In the genomic region with DNA sequence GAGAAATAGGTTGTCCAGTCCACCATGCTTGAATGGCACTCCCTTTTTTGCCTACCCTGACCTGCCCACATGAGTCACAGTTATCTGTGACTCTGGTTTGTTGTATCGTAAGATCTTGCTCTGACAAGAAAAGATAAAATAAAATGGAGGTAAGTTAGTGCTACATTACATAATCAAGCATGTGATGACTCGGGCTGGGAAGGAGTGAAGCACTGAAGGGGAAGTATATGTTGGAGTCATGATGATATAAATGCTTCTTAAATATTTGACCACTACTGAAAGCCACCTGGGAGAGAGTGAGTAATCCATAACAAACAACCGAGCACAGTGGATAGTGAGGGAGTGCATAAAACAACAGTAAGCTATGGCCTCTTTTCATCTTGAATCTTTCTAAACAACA, we compare ENCODE assay signal across 25 cellular contexts.
DNase-seq lines count a peak whose midpoint lies in the region; ATAC-seq and TF ChIP-seq lines count a peak whose summit lies in the region.
"Had no signal": no experiment of that assay in that cellular context is flagged by ENCODE, and none has a peak within 500 bp of the region (broad histone marks: within the 10 kb centered on the region; RNA-seq: fewer than 3 reads in every experiment).

No MANE protein-coding gene starts in this region.

- DNase-seq in EL (peak; percentile 40), LNCaP clone FGC (ENCODE audit: low read depth) (peak; percentile 46), SW480 (ENCODE audit: low spot score) (peak; percentile 14), iris pigment epithelial cell (ENCODE audit: low read depth) (peak; percentile 18), HK-2 (ENCODE audit: unreplicated experiment) (no peak), NCI-H82 treated with DMSO at 0.1 percent for 48 hours (lab: John Stamatoyannopoulos, UW; ENCODE audit: unreplicated experiment) (no peak)
- DNase-seq: activated CD4-positive, alpha-beta memory T cell treated with anti-CD3 and anti-CD28 coated beads for 36 hours; activated CD4-positive, alpha-beta T cell treated with anti-CD3 and anti-CD28 coated beads for 1 hour; activated naive CD4-positive, alpha-beta T cell treated with Interleukin-2 at 50 U/mL for 16 hours; activated T-cell treated with anti-CD3 and anti-CD28 coated beads, Interleukin-2, amount 50 U/mL, for 72 hours; cerebellar nuclear complex; DND-41; hypothalamus; KG1; NCI-H1417 treated with DMSO at 0.1 percent for 48 hours; NCI-H2029 treated with DMSO at 0.1 percent for 48 hours; NCI-H69; ovary; stimulated activated naive CD4-positive, alpha-beta T cell treated with Interleukin-2 at 50 U/mL for 16 hours had no signal

- no peak for TF ChIP-seq CTCF in LNCaP clone FGC (IDR thresholded peaks at IDR 0.05; ENCODE audit: control insufficient read depth, extremely low read depth, insufficient read depth)

- no peak overlapping the region for H3K4me3 ChIP-seq in LNCaP clone FGC (ENCODE audit: low read depth, low read length)
- H3K4me3 ChIP-seq: BLaER1 treated with 17β-estradiol and CSF1 and Interleukin-3, amounts not matched to agents 10 nM and 100 nM; ovary; SK-N-MC; skin epidermis; suprapubic skin had no signal

- ATAC-seq in HG02852 (IDR thresholded peaks at IDR 0.05; ENCODE audit: unreplicated experiment) (no peak), HG03442 (IDR thresholded peaks at IDR 0.05; ENCODE audit: unreplicated experiment) (no peak)
- ATAC-seq: activated T-cell treated with anti-CD3 and anti-CD28 coated beads, Interleukin-2, amount 50 U/mL, for 72 hours had no signal

Comparison
In these comparisons a context has a peak if more than half of its experiments do, and no peak if none do; other contexts are left out.
1. DNase-seq: peak in EL (single experiment), LNCaP clone FGC (single experiment), SW480 (single experiment) and iris pigment epithelial cell (single experiment); none in HK-2 (single experiment) and NCI-H82 treated with DMSO at 0.1 percent for 48 hours (single experiment).